ENCODE assay signal across 14 cellular contexts in the genomic region with DNA sequence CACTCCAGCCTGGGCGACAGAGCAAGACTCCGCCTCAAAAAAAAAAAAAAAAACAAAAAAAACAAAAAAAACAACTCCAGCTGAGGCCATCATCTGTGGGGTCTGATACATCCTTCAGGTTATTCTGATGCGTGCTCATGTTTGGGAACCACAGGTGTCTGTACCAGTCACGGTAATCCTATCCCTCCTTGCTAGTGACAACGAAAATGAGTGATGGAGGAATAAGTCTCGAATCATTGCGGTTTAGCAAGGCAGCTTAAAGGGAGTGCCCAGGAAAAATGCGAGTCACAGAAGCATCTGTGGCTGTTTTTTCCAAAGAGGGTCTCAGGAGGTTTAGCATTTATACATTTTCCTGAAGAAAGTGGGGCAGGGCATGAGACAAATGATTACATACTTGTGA. TPM values are rescaled to one million over a fixed set of nuclear protein-coding genes. Genes with fewer than 3 reads are reported as not detected.
DNase-seq lines count a peak whose midpoint lies in the region; ATAC-seq and TF ChIP-seq lines count a peak whose summit lies in the region.
"Had no signal": no experiment of that assay in that cellular context is flagged by ENCODE, and none has a peak within 500 bp of the region (broad histone marks: within the 10 kb centered on the region; RNA-seq: fewer than 3 reads in every experiment).

No MANE protein-coding gene starts in this region.

- no peaks in the 10 kb centered on the region for H3K36me3 ChIP-seq in DND-41 (ENCODE audit: insufficient read depth, low read length)
- no peaks in the 10 kb centered on the region for H3K36me3 ChIP-seq in KOPT-K1 (ENCODE audit: insufficient read depth, low read length)
- H3K36me3 ChIP-seq in mesenchymal stem cell (ENCODE audit: control insufficient read depth in 1 of 2, insufficient read depth in 2 of 2, low read depth in 1 of 2, low read length in 2 of 2), result no peaks in the 10 kb centered on the region
- no peaks in the 10 kb centered on the region for H3K36me3 ChIP-seq in A673 (ENCODE audit: insufficient read depth, low read length, poor library complexity, severe bottlenecking)

- H3K4me1 ChIP-seq in DND-41 (ENCODE audit: insufficient read depth, low read length) (peaks cover 55% of the 10 kb centered on the region), mesenchymal stem cell (ENCODE audit: control insufficient read depth, insufficient read depth, low read depth, low read length) (peaks cover 3% of the 10 kb centered on the region), A673 (ENCODE audit: insufficient read depth, low read length, poor library complexity, severe bottlenecking) (peaks cover 23% of the 10 kb centered on the region)

- no peak overlapping the region for H3K27ac Mint-ChIP-seq in activated T-helper 17 cell treated with anti-CD3 and anti-CD28 coated beads, Interleukin-2, amount 50 U/mL, for 72 hours
- H3K27ac Mint-ChIP-seq: activated naive CD4-positive, alpha-beta T cell treated with anti-CD3 and anti-CD28 coated beads, Interleukin-2, amount 50 U/mL, for 72 hours had no signal

- no peaks in the 10 kb centered on the region for H3K36me3 Mint-ChIP-seq in activated T-helper 17 cell treated with anti-CD3 and anti-CD28 coated beads, Interleukin-2, amount 50 U/mL, for 72 hours (ENCODE audit: low read depth)
- H3K36me3 Mint-ChIP-seq: stimulated activated memory B cell treated with anti-CD40 and anti-IgM and Interleukin-4, amounts not matched to agents 10 μg/mL and 1 μg/mL and 100 μg/mL, for 72 hours had no signal

- H3K4me3 ChIP-seq in DND-41 (ENCODE audit: low read depth in 1 of 2, low read length in 2 of 2) (no peak overlapping the region), mesenchymal stem cell (ENCODE audit: insufficient read depth in 1 of 2, low read depth in 1 of 2, low read length in 2 of 2) (no peak overlapping the region), A673 (ENCODE audit: low read depth, low read length, poor library complexity, severe bottlenecking) (no peak overlapping the region)

- H4K91ac ChIP-seq in mesenchymal stem cell (ENCODE audit: low read length), result no peak overlapping the region

- no TSS peak for BruUV-seq in A673 (replicated peaks; lab: Mats Ljungman, UMichigan)

- no peak overlapping the region for H3K14ac ChIP-seq in mesenchymal stem cell (ENCODE audit: low read length in 2 of 2)

- no peak overlapping the region for H3K18ac ChIP-seq in mesenchymal stem cell (ENCODE audit: low read depth in 1 of 2, low read length in 2 of 2)

- CTCF ChIA-PET in A673 (lab: Charles Lee), result interaction anchor here (0.6 kb wide), 1 partner anchor 144 kb away, joined by 3 read pairs; no protein-coding TSS in a partner anchor

- H3K27ac ChIP-seq in DND-41 (ENCODE audit: low read length) (peak overlapping the region; percentile 46), KOPT-K1 (ENCODE audit: low read depth, low read length, poor library complexity, severe bottlenecking) (peak overlapping the region; percentile 31), mesenchymal stem cell (ENCODE audit: low read length, poor library complexity, severe bottlenecking) (no peak overlapping the region), A673 (ENCODE audit: low read depth, low read length, poor library complexity, severe bottlenecking) (no peak overlapping the region)

- TF ChIP-seq POLR2A in erythroblast (IDR thresholded peaks at IDR 0.05; ENCODE audit: low read length), result no peak

- no peak overlapping the region for H2BK5ac ChIP-seq in mesenchymal stem cell (ENCODE audit: low read depth, low read length, poor library complexity, severe bottlenecking)

- no peaks in the 10 kb centered on the region for H3K9me3 Mint-ChIP-seq in activated T-helper 17 cell treated with anti-CD3 and anti-CD28 coated beads, Interleukin-2, amount 50 U/mL, for 72 hours
- H3K9me3 Mint-ChIP-seq: activated naive CD4-positive, alpha-beta T cell treated with anti-CD3 and anti-CD28 coated beads, Interleukin-2, amount 50 U/mL, for 72 hours; stimulated activated memory B cell treated with anti-CD40 and anti-IgM and Interleukin-4, amounts not matched to agents 10 μg/mL and 1 μg/mL and 100 μg/mL, for 72 hours had no signal

- H3K79me1 ChIP-seq in mesenchymal stem cell (replicated peaks; ENCODE audit: low read length, poor library complexity, severe bottlenecking), result no peaks in the 10 kb centered on the region

- no peaks in the 10 kb centered on the region for H3K27me3 Mint-ChIP-seq in activated T-helper 17 cell treated with anti-CD3 and anti-CD28 coated beads, Interleukin-2, amount 50 U/mL, for 72 hours

- no peak overlapping the region for H2AK5ac ChIP-seq in mesenchymal stem cell (ENCODE audit: low read length, severe bottlenecking)

- H3K79me2 ChIP-seq in DND-41 (ENCODE audit: insufficient read depth, low read length), result no peaks in the 10 kb centered on the region

- no peak overlapping the region for H4K8ac ChIP-seq in mesenchymal stem cell (ENCODE audit: low read length)

- H3K4me1 Mint-ChIP-seq in activated T-helper 17 cell treated with anti-CD3 and anti-CD28 coated beads, Interleukin-2, amount 50 U/mL, for 72 hours, result peaks cover 38% of the 10 kb centered on the region

- no peaks in the 10 kb centered on the region for H3K9me3 ChIP-seq in DND-41 (ENCODE audit: insufficient read depth, low read length, severe bottlenecking)
- H3K9me3 ChIP-seq in KOPT-K1 (ENCODE audit: insufficient read depth, low read length, poor library complexity, severe bottlenecking), result no peaks in the 10 kb centered on the region
- no peaks in the 10 kb centered on the region for H3K9me3 ChIP-seq in mesenchymal stem cell (ENCODE audit: control insufficient read depth, low read length)
- H3K9me3 ChIP-seq in A673 (ENCODE audit: low read depth, low read length, poor library complexity, severe bottlenecking), result no peaks in the 10 kb centered on the region

- H2BK120ac ChIP-seq in mesenchymal stem cell (ENCODE audit: low read depth, low read length), result no peak overlapping the region

- H3K4ac ChIP-seq in mesenchymal stem cell (ENCODE audit: low read depth in 1 of 2, low read length in 2 of 2), result no peak overlapping the region

- intact Hi-C loops in A673 (cut with micrococcal nuclease; ENCODE audit: unreplicated experiment), result no loop called here

- H4K20me1 ChIP-seq in DND-41 (ENCODE audit: insufficient read depth, low read length), result no peaks in the 10 kb centered on the region

- H2BK12ac ChIP-seq in mesenchymal stem cell (ENCODE audit: low read length in 2 of 2), result no peak overlapping the region

- H3K23ac ChIP-seq in mesenchymal stem cell (ENCODE audit: low read length in 2 of 2), result no peak overlapping the region

- POLR2A ChIA-PET in A673 (lab: Charles Lee; ENCODE audit: low non-redundant PET), result no interaction called here

- H2AFZ ChIP-seq in DND-41 (ENCODE audit: low read depth, low read length), result no peak overlapping the region
- H2AFZ ChIP-seq in mesenchymal stem cell (ENCODE audit: low read depth, low read length), result no peak overlapping the region

- H3K4me3 Mint-ChIP-seq in activated T-helper 17 cell treated with anti-CD3 and anti-CD28 coated beads, Interleukin-2, amount 50 U/mL, for 72 hours, result peak overlapping the region; percentile 10
- H3K4me3 Mint-ChIP-seq: stimulated activated memory B cell treated with anti-CD40 and anti-IgM and Interleukin-4, amounts not matched to agents 10 μg/mL and 1 μg/mL and 100 μg/mL, for 72 hours had no signal

- no peak overlapping the region for H3K4me2 ChIP-seq in DND-41 (ENCODE audit: insufficient read depth, low read length)
- no peak overlapping the region for H3K4me2 ChIP-seq in mesenchymal stem cell (ENCODE audit: low read length, poor library complexity, severe bottlenecking)

- ATAC-seq in DND-41 (ENCODE audit: insufficient read depth, low read depth) (no peak), HG02678 (IDR thresholded peaks at IDR 0.05; ENCODE audit: unreplicated experiment) (no peak), HG03280 (IDR thresholded peaks at IDR 0.05; ENCODE audit: unreplicated experiment) (no peak)
- ATAC-seq in activated T-helper 17 cell treated with anti-CD3 and anti-CD28 coated beads, Interleukin-2, amount 50 U/mL, for 72 hours (replicated peaks), result no peak
- ATAC-seq: activated naive CD4-positive, alpha-beta T cell treated with anti-CD3 and anti-CD28 coated beads, Interleukin-2, amount 50 U/mL, for 72 hours had no signal

- no peak overlapping the region for H3K9ac ChIP-seq in DND-41 (ENCODE audit: low read depth, low read length)
- H3K9ac ChIP-seq in mesenchymal stem cell (ENCODE audit: low read length), result peak overlapping the region; percentile 28

- 77% methylated on average over 6 of the region's 8 CpGs for whole genome bisulfite sequencing in mesenchymal stem cell

- TF ChIP-seq CTCF in DND-41 (IDR thresholded peaks at IDR 0.05; ENCODE audit: borderline replicate concordance, extremely low read depth, low read length, poor library complexity, severe bottlenecking) (no peak), A673 (conservative IDR thresholded peaks at IDR 0.05; ENCODE audit: low read depth, low read length) (no peak)

- H2BK15ac ChIP-seq in mesenchymal stem cell (ENCODE audit: low read depth, poor library complexity, severe bottlenecking), result no peak overlapping the region

- H3K27me3 ChIP-seq in DND-41 (ENCODE audit: insufficient read depth, low read length, poor library complexity) (no peaks in the 10 kb centered on the region), mesenchymal stem cell (ENCODE audit: control insufficient read depth in 1 of 2, insufficient read depth in 1 of 2, low read length in 2 of 2) (no peaks in the 10 kb centered on the region), A673 (replicated peaks; ENCODE audit: insufficient read depth, low read depth, low read length, poor library complexity) (no peaks in the 10 kb centered on the region)

- DNase-seq in DND-41 (no peak), mesenchymal stem cell (peak; percentile 20), A673 (ENCODE audit: low spot score) (no peak), erythroblast (lab: John Stamatoyannopoulos, UW) (no peak)
- DNase-seq: activated CD8-positive, alpha-beta memory T cell treated with anti-CD3 and anti-CD28 coated beads, Interleukin-2, amount 50 U/mL, for 4 hours; NCI-H1092 treated with DMSO at 0.1 percent for 48 hours; SHP77 treated with DMSO at 0.1 percent for 48 hours; stimulated activated CD4-positive, alpha-beta T cell treated with anti-CD3 and anti-CD28 coated beads, Interleukin-4, amount 100 ng/mL, for 1 hour had no signal

RNA-seq across cellular contexts. Expression of a gene that starts 48.8 kb away (rescaled TPM):
- 10 to 100 TPM; 21.1 to 40.8 TPM for total RNA-seq in activated T-helper 17 cell treated with anti-CD3 and anti-CD28 coated beads, Interleukin-2, amount 50 U/mL, for 72 hours
- polyA plus RNA-seq in mesenchymal stem cell (2013, experiment 1 of 2), result 12.2 TPM
- 12.3 TPM for polyA plus RNA-seq in mesenchymal stem cell (2013, experiment 2 of 2)
- total RNA-seq in A673 (2021), result 49.3 and 56.6 TPM in 2 replicates

RNA-seq across cellular contexts. Expression of a gene that starts 53.9 kb away (rescaled TPM):
- total RNA-seq in activated T-helper 17 cell treated with anti-CD3 and anti-CD28 coated beads, Interleukin-2, amount 50 U/mL, for 72 hours, result 10 to 100 TPM; 57.3 to 68.2 TPM
- 26.2 TPM for polyA plus RNA-seq in mesenchymal stem cell (2013, experiment 1 of 2)
- 27.2 TPM for polyA plus RNA-seq in mesenchymal stem cell (2013, experiment 2 of 2)
- 57.4 and 58.2 TPM in 2 replicates for total RNA-seq in A673 (2021)

Comparison
In these comparisons a context has a peak if more than half of its experiments do, and no peak if none do; other contexts are left out.
1. H3K27ac ChIP-seq: peak in DND-41 (single experiment) and KOPT-K1 (single experiment); none in mesenchymal stem cell (single experiment) and A673 (single experiment).